8 cellular contexts compared by ENCODE assay signal in the genomic region with DNA sequence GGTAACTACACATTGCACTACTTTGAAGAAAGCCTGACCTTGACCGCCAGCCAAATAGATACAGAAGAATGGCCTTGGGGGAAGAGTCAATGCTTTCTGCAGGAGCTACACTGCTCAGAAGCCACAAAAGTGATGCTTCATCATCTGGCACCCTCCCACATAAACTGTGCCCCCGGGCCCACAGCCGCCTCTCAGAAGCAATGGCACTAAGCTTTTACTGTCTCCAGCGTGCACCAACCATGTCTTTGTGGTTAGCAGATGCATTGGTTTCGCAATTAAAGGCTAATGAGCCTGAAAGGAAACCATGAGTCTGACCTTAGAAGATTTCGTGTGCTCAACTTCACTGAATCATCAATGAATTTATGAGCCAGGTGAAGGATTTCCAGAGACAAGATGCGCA.
DNase-seq lines count a peak whose midpoint lies in the region; ATAC-seq and TF ChIP-seq lines count a peak whose summit lies in the region.

No MANE protein-coding gene starts in this region.

- no peaks in the 10 kb centered on the region for H3K9me3 ChIP-seq in SJCRH30 (replicated peaks)
- no peaks in the 10 kb centered on the region for H3K9me3 ChIP-seq in transverse colon

- peaks cover 4% of the 10 kb centered on the region for H3K27me3 Mint-ChIP-seq in activated naive CD8-positive, alpha-beta T cell treated with anti-CD3 and anti-CD28 coated beads, Interleukin-2, amount 50 U/mL, for 24 hours

- H3K4me1 ChIP-seq in SJCRH30 (peaks cover 4% of the 10 kb centered on the region; the same call in 1 of the 2 replicates), transverse colon (peaks cover 0 to 5% (median 0%) of the 10 kb centered on the region in 4 donors)

- no peak overlapping the region for H3K4me3 Mint-ChIP-seq in activated naive CD8-positive, alpha-beta T cell treated with anti-CD3 and anti-CD28 coated beads, Interleukin-2, amount 50 U/mL, for 24 hours

- no peak for TF ChIP-seq CTCF in transverse colon (IDR thresholded peaks at IDR 0.05)

- TF ChIP-seq POLR2A in transverse colon (IDR thresholded peaks at IDR 0.05), result no peak

- intact Hi-C loops in transverse colon (cut with DNase I; ENCODE audit: low total_unique reads), result no loop called here

- H3K4me1 Mint-ChIP-seq in activated naive CD8-positive, alpha-beta T cell treated with anti-CD3 and anti-CD28 coated beads, Interleukin-2, amount 50 U/mL, for 24 hours, result peaks cover 75% of the 10 kb centered on the region

- H3K9me3 Mint-ChIP-seq in activated naive CD8-positive, alpha-beta T cell treated with anti-CD3 and anti-CD28 coated beads, Interleukin-2, amount 50 U/mL, for 24 hours, result peaks cover 24% of the 10 kb centered on the region

- in situ Hi-C loops in transverse colon (cut with MboI; ENCODE audit: low pct_ligation_motif_present in 1 of 4, low pct_unique_long_range_greater_than_20kb in 1 of 4, low sequenced_read_pairs in 3 of 4), result no loop called here

- H3K4me3 ChIP-seq in SJCRH30 (no peak overlapping the region), transverse colon (no peak overlapping the region)

- peak; percentile 81 for ATAC-seq in GM19035 (IDR thresholded peaks at IDR 0.05; ENCODE audit: unreplicated experiment)
- ATAC-seq in HG03097 (IDR thresholded peaks at IDR 0.05; ENCODE audit: low FRiP score, unreplicated experiment), result peak; percentile 92
- peak; percentile 91 for ATAC-seq in activated naive CD8-positive, alpha-beta T cell treated with anti-CD3 and anti-CD28 coated beads, Interleukin-2, amount 50 U/mL, for 24 hours

- 63 to 69% methylated on average over 3 to 7 of the region's 7 CpGs for WGBS in transverse colon (ENCODE audit: low coverage in 1 of 2), 2 donors

- TF ChIP-seq EP300 in transverse colon (IDR thresholded peaks at IDR 0.05; ENCODE audit: low read depth), result no peak

- H3K27me3 ChIP-seq in SJCRH30 (no peaks in the 10 kb centered on the region), transverse colon (no peaks in the 10 kb centered on the region)

- H3K36me3 ChIP-seq in SJCRH30, result no peaks in the 10 kb centered on the region
- no peaks in the 10 kb centered on the region for H3K36me3 ChIP-seq in transverse colon

- H3K36me3 Mint-ChIP-seq in activated naive CD8-positive, alpha-beta T cell treated with anti-CD3 and anti-CD28 coated beads, Interleukin-2, amount 50 U/mL, for 24 hours (ENCODE audit: low read depth), result peaks cover 8% of the 10 kb centered on the region

- H3K27ac ChIP-seq in SJCRH30, result no peak overlapping the region
- H3K27ac ChIP-seq in transverse colon, result no peak overlapping the region

- peak overlapping the region; percentile 67 for H3K27ac Mint-ChIP-seq in activated naive CD8-positive, alpha-beta T cell treated with anti-CD3 and anti-CD28 coated beads, Interleukin-2, amount 50 U/mL, for 24 hours

- DNase-seq in SJCRH30 (peak; percentile 39 to 52), transverse colon (no peak), DMS53 treated with DMSO at 0.1 percent for 48 hours (lab: John Stamatoyannopoulos, UW; ENCODE audit: unreplicated experiment) (no peak), midbrain (lab: John Stamatoyannopoulos, UW) (no peak)
- DNase-seq in activated naive CD8-positive, alpha-beta T cell treated with anti-CD3 and anti-CD28 coated beads, Interleukin-2, amount 50 U/mL, for 24 hours, result peak; percentile 76
- peak; percentile 76 to 84 for DNase-seq in stimulated activated CD4-positive, alpha-beta T cell treated with anti-CD3 and anti-CD28 coated beads, Interleukin-2, amount 100 ng/mL, for 24 hours

Comparison
In these comparisons a context has a peak if more than half of its experiments do, and no peak if none do; other contexts are left out.
1. DNase-seq: peak in SJCRH30 (2 of 2), activated naive CD8-positive, alpha-beta T cell treated with anti-CD3 and anti-CD28 coated beads, Interleukin-2, amount 50 U/mL, for 24 hours (single experiment) and stimulated activated CD4-positive, alpha-beta T cell treated with anti-CD3 and anti-CD28 coated beads, Interleukin-2, amount 100 ng/mL, for 24 hours (2 of 2); none in transverse colon (single experiment), DMS53 treated with DMSO at 0.1 percent for 48 hours (single experiment) and midbrain (single experiment).
2. Peak in every context shown above with its lines, with median percentiles within 50 percentile points of each other: ATAC-seq.